8 cellular contexts compared by ENCODE assay signal in genomic region chr1:120850071-120850530, GRCh38. TPM values are rescaled to one million over a fixed set of nuclear protein-coding genes. Genes with fewer than 3 reads are reported as not detected.
DNase-seq lines count a peak whose midpoint lies in the region; ATAC-seq and TF ChIP-seq lines count a peak whose summit lies in the region.
"Not testable (repeated sequence)": the region's sequence is repeated elsewhere in the genome, so short reads cannot be mapped to it uniquely, and the experiment has no call there.
"Had no signal": no experiment of that assay in that cellular context is flagged by ENCODE, and none has a peak within 500 bp of the region (broad histone marks: within the 10 kb centered on the region; RNA-seq: fewer than 3 reads in every experiment).

No MANE protein-coding gene starts in this region.

- H3K27me3 ChIP-seq in endocrine pancreas (ENCODE audit: control insufficient read depth, insufficient read depth, low read length) = not testable (repeated sequence)

- not testable (repeated sequence) for H3K36me3 Mint-ChIP-seq in activated T-helper 2 cell treated with anti-CD3 and anti-CD28 coated beads, Interferon-gamma antibody, Interleukin-2, Interleukin-4, amounts not matched to agents 10 μg/mL and 5 μg/mL and 100 μg/mL, durations not matched to agents 14 hours and 24 hours and 36 hours (ENCODE audit: low read depth)

- not testable (repeated sequence) for BruUV-seq in OCI-LY7 (replicated peaks; lab: Mats Ljungman, UMichigan)

- peak overlapping the region; percentile 70 for H3K4me3 Mint-ChIP-seq in activated T-helper 2 cell treated with anti-CD3 and anti-CD28 coated beads, Interferon-gamma antibody, Interleukin-2, Interleukin-4, amounts not matched to agents 10 μg/mL and 5 μg/mL and 100 μg/mL, durations not matched to agents 14 hours and 24 hours and 36 hours (ENCODE audit: low read depth)

- TF ChIP-seq CTCF in OCI-LY7 (conservative IDR thresholded peaks at IDR 0.05; ENCODE audit: low read length) = not testable (repeated sequence)

- not testable (repeated sequence) for H3K9me2 ChIP-seq in OCI-LY7 (ENCODE audit: insufficient read depth, low read length)

- H3K27me3 Mint-ChIP-seq in activated T-helper 2 cell treated with anti-CD3 and anti-CD28 coated beads, Interferon-gamma antibody, Interleukin-2, Interleukin-4, amounts not matched to agents 10 μg/mL and 5 μg/mL and 100 μg/mL, durations not matched to agents 14 hours and 24 hours and 36 hours (ENCODE audit: low read depth) = not testable (repeated sequence)

- ATAC-seq in HG03354 (IDR thresholded peaks at IDR 0.05; ENCODE audit: poor library complexity, severe bottlenecking, unreplicated experiment) (peak; percentile 50), left lobe of liver (peak; percentile 9)

- intact Hi-C loops in OCI-LY7 (cut with micrococcal nuclease; ENCODE audit: unreplicated experiment); activated T-helper 2 cell treated with anti-CD3 and anti-CD28 coated beads, Interferon-gamma antibody, Interleukin-2, Interleukin-4, amounts not matched to agents 10 μg/mL and 5 μg/mL and 100 μg/mL, durations not matched to agents 14 hours and 24 hours and 36 hours (cut with micrococcal nuclease): not testable (repeated sequence)

- H3K27ac Mint-ChIP-seq in activated T-helper 2 cell treated with anti-CD3 and anti-CD28 coated beads, Interferon-gamma antibody, Interleukin-2, Interleukin-4, amounts not matched to agents 10 μg/mL and 5 μg/mL and 100 μg/mL, durations not matched to agents 14 hours and 24 hours and 36 hours = peak overlapping the region; percentile 94

- not testable (repeated sequence) for H3K36me3 ChIP-seq in OCI-LY7 (ENCODE audit: insufficient read depth, low read length); endocrine pancreas (ENCODE audit: control insufficient read depth, insufficient read depth, low read length)

- CTCF ChIA-PET in OCI-LY7 (lab: Charles Lee; ENCODE audit: unreplicated experiment) = not testable (repeated sequence)

- H3K79me2 ChIP-seq in OCI-LY7 (ENCODE audit: insufficient read depth, low read depth, low read length) = not testable (repeated sequence)

- H3K9ac ChIP-seq in endocrine pancreas (ENCODE audit: control insufficient read depth, insufficient read depth, low read length) = peak overlapping the region; percentile 51

- POLR2A ChIA-PET in OCI-LY7 (lab: Charles Lee) = not testable (repeated sequence)

- H3K27ac ChIP-seq in OCI-LY7 (ENCODE audit: low read depth, low read length, poor library complexity, severe bottlenecking) = peak overlapping the region; percentile 77

- not testable (repeated sequence) for H3K9me3 Mint-ChIP-seq in activated T-helper 2 cell treated with anti-CD3 and anti-CD28 coated beads, Interferon-gamma antibody, Interleukin-2, Interleukin-4, amounts not matched to agents 10 μg/mL and 5 μg/mL and 100 μg/mL, durations not matched to agents 14 hours and 24 hours and 36 hours

- H2AFZ ChIP-seq in OCI-LY7 (ENCODE audit: low read length) = not testable (repeated sequence)

- H3K4me2 ChIP-seq in OCI-LY7 (ENCODE audit: low read length) = peak overlapping the region; percentile 78

- H3K4me1 ChIP-seq in OCI-LY7 (ENCODE audit: insufficient read depth, low read length, poor library complexity, severe bottlenecking); endocrine pancreas (ENCODE audit: control insufficient read depth, insufficient read depth, low read length): not testable (repeated sequence)

- peak overlapping the region; percentile 68 for H3K4me3 ChIP-seq in OCI-LY7 (ENCODE audit: low read depth, low read length, poor library complexity, severe bottlenecking)
- H3K4me3 ChIP-seq in endocrine pancreas (ENCODE audit: control insufficient read depth, insufficient read depth, low read length) = peak overlapping the region; percentile 45

- H4K20me1 ChIP-seq in OCI-LY7 (ENCODE audit: insufficient read depth, low read length) = not testable (repeated sequence)

- not testable (repeated sequence) for H3K4me1 Mint-ChIP-seq in activated T-helper 2 cell treated with anti-CD3 and anti-CD28 coated beads, Interferon-gamma antibody, Interleukin-2, Interleukin-4, amounts not matched to agents 10 μg/mL and 5 μg/mL and 100 μg/mL, durations not matched to agents 14 hours and 24 hours and 36 hours (ENCODE audit: low read depth)

- DNase-seq in GM04504 (ENCODE audit: low read depth) (peak; percentile 10), OCI-LY7 (ENCODE audit: low spot score) (peak; percentile 75), pons (ENCODE audit: low spot score) (peak; percentile 24)
- not testable (repeated sequence) for DNase-seq in activated T-helper 2 cell treated with anti-CD3 and anti-CD28 coated beads, Interferon-gamma antibody, Interleukin-2, Interleukin-4, amounts not matched to agents 10 μg/mL and 5 μg/mL and 100 μg/mL, durations not matched to agents 14 hours and 24 hours and 36 hours (ENCODE audit: low spot score); left lobe of liver (ENCODE audit: low spot score)

- H3K9me3 ChIP-seq in OCI-LY7 (ENCODE audit: low read length); endocrine pancreas (ENCODE audit: control insufficient read depth, low read length): not testable (repeated sequence)

RNA-seq across cellular contexts. Expression of gene PPIAL4A, which starts 39.5 kb away (rescaled TPM):
- total RNA-seq in OCI-LY7 (2014; rRNA removed; shearing (Covaris generic)) = not detected in 2 replicates
- total RNA-seq in OCI-LY7 (2022) (not detected in 2 replicates), left lobe of liver (not detected)
- total RNA-seq in activated T-helper 2 cell treated with anti-CD3 and anti-CD28 coated beads, Interferon-gamma antibody, Interleukin-2, Interleukin-4, amounts not matched to agents 10 μg/mL and 5 μg/mL and 100 μg/mL, durations not matched to agents 14 hours and 24 hours and 36 hours = not detected in 2 replicates
- total RNA-seq: frontal cortex had no signal
